In the genomic region with DNA sequence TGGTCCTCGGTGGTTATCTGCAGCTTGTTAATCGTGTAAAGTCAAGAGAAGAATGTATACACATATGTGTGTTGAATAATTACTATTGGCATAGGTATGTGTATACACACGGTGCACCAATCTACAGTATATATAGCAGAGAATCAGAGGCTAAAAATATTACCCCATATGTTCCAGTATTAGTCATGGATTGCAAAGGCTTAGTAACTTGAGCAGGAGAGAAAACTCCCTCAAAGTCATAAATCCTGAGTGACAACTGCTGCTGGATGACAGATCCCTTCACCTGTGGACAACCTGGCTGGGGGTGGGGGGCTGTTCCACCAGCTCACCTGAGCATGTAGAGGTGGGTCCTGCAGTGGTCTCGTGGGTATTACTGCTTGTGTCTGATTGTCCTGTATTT, we compare ENCODE assay signal across 25 cellular contexts.
DNase-seq lines count a peak whose midpoint lies in the region; ATAC-seq and TF ChIP-seq lines count a peak whose summit lies in the region.
"Had no signal": no experiment of that assay in that cellular context is flagged by ENCODE, and none has a peak within 500 bp of the region (broad histone marks: within the 10 kb centered on the region; RNA-seq: fewer than 3 reads in every experiment).

No MANE protein-coding gene starts in this region.

- no peaks in the 10 kb centered on the region for H3K36me3 ChIP-seq in WERI-Rb-1
- H3K36me3 ChIP-seq in mucosa of descending colon (ENCODE audit: low read depth), result no peaks in the 10 kb centered on the region
- no peaks in the 10 kb centered on the region for H3K36me3 ChIP-seq in upper lobe of right lung
- H3K36me3 ChIP-seq: MG63 had no signal

- H3K27me3 ChIP-seq in WERI-Rb-1 (ENCODE audit: insufficient read depth, low read depth, severe bottlenecking) (no peaks in the 10 kb centered on the region), upper lobe of right lung (peaks cover 3% of the 10 kb centered on the region)
- H3K27me3 ChIP-seq: MG63 had no signal

- no peaks in the 10 kb centered on the region for H3K9me3 ChIP-seq in WERI-Rb-1 (ENCODE audit: severe bottlenecking)
- H3K9me3 ChIP-seq in mucosa of descending colon, result no peaks in the 10 kb centered on the region
- H3K9me3 ChIP-seq in upper lobe of right lung, result no peaks in the 10 kb centered on the region
- H3K9me3 ChIP-seq: A549, MG63 had no signal

- DNase-seq in DMS 273 treated with DMSO at 0.1 percent for 48 hours (lab: John Stamatoyannopoulos, UW) (peak; percentile 40), NCI-H2171 (lab: John Stamatoyannopoulos, UW) (peak; percentile 61), WERI-Rb-1 (peak; percentile 55), left kidney (ENCODE audit: low read depth, low spot score) (peak; percentile 51), mucosa of descending colon (no peak), upper lobe of right lung (no peak)
- DNase-seq: activated CD4-positive, alpha-beta T cell treated with anti-CD3 and anti-CD28 coated beads for 4 hours; activated effector memory CD4-positive, alpha-beta T cell treated with Interleukin-2 at 50 U/mL for 16 hours; activated naive CD8-positive, alpha-beta T cell treated with anti-CD3 and anti-CD28 coated beads for 36 hours; activated T-cell treated with anti-CD3 and anti-CD28 coated beads for 4 hours; AML-193; CD4-positive, alpha-beta memory T cell; central memory CD4-positive, alpha-beta T cell; MG63; natural killer cell; NCI-H1436; NCI-H2081 treated with DMSO at 0.1 percent for 48 hours; NCI-H446 treated with DMSO at 0.1 percent for 48 hours; stimulated activated CD8-positive, alpha-beta memory T cell treated with anti-CD3 and anti-CD28 coated beads, Interleukin-4, amount 100 ng/mL, for 48 hours; stimulated activated naive CD8-positive, alpha-beta T cell treated with anti-CD3 and anti-CD28 coated beads, Interleukin-15, amount 100 ng/mL, for 72 hours; T-helper 1 cell had no signal

- no peaks in the 10 kb centered on the region for H3K4me1 ChIP-seq in mucosa of descending colon (ENCODE audit: low read depth)
- no peaks in the 10 kb centered on the region for H3K4me1 ChIP-seq in upper lobe of right lung
- H3K4me1 ChIP-seq: A549 had no signal

- no peak for ATAC-seq in HG02852 (IDR thresholded peaks at IDR 0.05; ENCODE audit: unreplicated experiment)
- no peak for ATAC-seq in HG03520 (IDR thresholded peaks at IDR 0.05; ENCODE audit: unreplicated experiment)
- no peak for ATAC-seq in mucosa of descending colon
- ATAC-seq in upper lobe of right lung, result no peak
- ATAC-seq: A549; natural killer cell; stimulated activated naive CD8-positive, alpha-beta T cell treated with anti-CD3 and anti-CD28 coated beads, Interleukin-15, amount 100 ng/mL, for 72 hours had no signal

- TF ChIP-seq CTCF in WERI-Rb-1 (IDR thresholded peaks at IDR 0.05; ENCODE audit: low read depth, low read length), result no peak
- no peak for TF ChIP-seq CTCF in mucosa of descending colon (IDR thresholded peaks at IDR 0.05)
- TF ChIP-seq CTCF in upper lobe of right lung (IDR thresholded peaks at IDR 0.05), result no peak

- H3K27ac ChIP-seq in WERI-Rb-1 (peak overlapping the region; percentile 31; the same call in 1 of the 2 replicates), upper lobe of right lung (no peak overlapping the region)
- H3K27ac ChIP-seq: A549, skin epidermis had no signal

- H3K4me3 ChIP-seq in WERI-Rb-1 (ENCODE audit: low read depth, low read length) (no peak overlapping the region), mucosa of descending colon (no peak overlapping the region), upper lobe of right lung (no peak overlapping the region)
- H3K4me3 ChIP-seq: A549, MG63, skin epidermis had no signal

- intact Hi-C loops in mucosa of descending colon (cut with DNase I, micrococcal nuclease), result no loop called here
- intact Hi-C loops in upper lobe of right lung (cut with DNase I), result no loop called here

Comparison
In these comparisons a context has a peak if more than half of its experiments do, and no peak if none do; other contexts are left out.
1. DNase-seq: peak in DMS 273 treated with DMSO at 0.1 percent for 48 hours (single experiment), NCI-H2171 (single experiment), WERI-Rb-1 (single experiment) and left kidney (single experiment); none in mucosa of descending colon (0 of 3) and upper lobe of right lung (single experiment).